ENCODE assay signal across 25 cellular contexts in the genomic region with DNA sequence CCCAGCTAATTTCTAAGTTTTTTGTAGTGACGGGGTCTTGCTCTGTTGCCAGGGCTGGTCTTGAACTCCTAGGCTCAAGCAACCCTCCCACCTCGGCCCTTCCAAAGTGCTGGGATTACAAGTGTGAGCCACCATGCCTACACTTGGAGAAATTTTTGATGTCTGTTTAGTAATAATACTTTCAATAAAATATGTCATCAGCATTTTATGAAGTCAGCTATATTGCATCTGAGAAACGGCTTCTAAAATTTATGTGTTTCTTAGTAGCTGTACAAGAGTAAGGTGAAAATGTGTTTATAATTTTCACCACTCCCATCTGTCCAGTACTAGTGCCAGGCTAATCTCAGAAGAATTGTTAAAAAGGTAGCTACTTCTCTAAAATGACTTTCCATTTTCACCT.
"Had no signal": no experiment of that assay in that cellular context is flagged by ENCODE, and none has a peak within 500 bp of the region (broad histone marks: within the 10 kb centered on the region; RNA-seq: fewer than 3 reads in every experiment).

No MANE protein-coding gene starts in this region.

- DNase-seq: colonic mucosa; cortex of kidney; effector CD8-positive, alpha-beta T cell; effector memory CD8-positive, alpha-beta T cell; endodermal cell; erythroblast; esophagus squamous epithelium; foreskin fibroblast; foreskin melanocyte; gastrocnemius medialis; glutamatergic neuron; head of caudate nucleus; heart right ventricle; hippocampal formation; left cardiac atrium; left lung; left ventricle myocardium superior; lower lobe of right lung; mesenchymal stem cell; mucosa of descending colon had no signal

- H3K27me3 ChIP-seq: colonic mucosa, esophagus squamous epithelium, gastrocnemius medialis, heart right ventricle, left lung had no signal

- H3K36me3 ChIP-seq: colonic mucosa, esophagus squamous epithelium, gastrocnemius medialis, heart right ventricle, left lung, lower lobe of right lung had no signal

- ATAC-seq: effector memory CD8-positive, alpha-beta T cell; esophagus mucosa; gastrocnemius medialis; heart right ventricle; left cardiac atrium; left lung; left ventricle myocardium superior; lower lobe of right lung; mucosa of descending colon had no signal

- H3K9me3 ChIP-seq: colonic mucosa, esophagus squamous epithelium, gastrocnemius medialis, left lung, lower lobe of right lung, mucosa of descending colon had no signal

- H3K4me3 ChIP-seq: colonic mucosa, esophagus squamous epithelium, gastrocnemius medialis, heart right ventricle, left lung, lower lobe of right lung, mucosa of descending colon had no signal

- H3K4me1 ChIP-seq: colonic mucosa had no signal

- FAIRE-seq: endometrium, islet of Langerhans, keratinocyte had no signal

- H3K27ac ChIP-seq: colonic mucosa, epithelial cell of prostate, esophagus squamous epithelium, gastrocnemius medialis, heart right ventricle, left lung, lower lobe of right lung had no signal
